In the genomic region with DNA sequence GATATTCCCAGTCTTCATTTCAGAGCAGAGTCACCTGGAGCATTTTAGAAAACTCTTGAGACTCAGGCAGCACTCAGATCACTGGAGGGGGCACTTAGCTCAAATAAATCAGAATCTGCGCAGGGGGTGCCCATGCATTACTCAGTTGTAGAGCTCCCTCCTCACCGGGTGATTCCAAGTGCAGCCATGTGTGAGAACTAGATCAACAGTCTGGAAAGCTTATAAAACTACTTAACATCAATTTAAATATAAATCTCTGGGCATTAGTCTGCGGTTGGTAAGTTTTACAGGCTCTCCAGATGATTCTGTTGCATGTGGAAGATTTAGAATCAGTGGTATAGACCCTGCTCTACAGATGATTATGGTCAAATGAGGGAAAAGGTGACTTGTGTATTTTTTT, we compare ENCODE assay signal across 25 cellular contexts.
DNase-seq lines count a peak whose midpoint lies in the region; ATAC-seq and TF ChIP-seq lines count a peak whose summit lies in the region.
"Had no signal": no experiment of that assay in that cellular context is flagged by ENCODE, and none has a peak within 500 bp of the region (broad histone marks: within the 10 kb centered on the region; RNA-seq: fewer than 3 reads in every experiment).

No MANE protein-coding gene starts in this region.

- H3K27me3 ChIP-seq in A673 (replicated peaks; ENCODE audit: insufficient read depth, low read depth, low read length, poor library complexity) (no peaks in the 10 kb centered on the region), ascending aorta (no peaks in the 10 kb centered on the region)
- H3K27me3 ChIP-seq: breast epithelium had no signal

- POLR2A ChIA-PET in A673 (lab: Charles Lee; ENCODE audit: low non-redundant PET) (no interaction called here), HEK293 (lab: Yijun Ruan, JAX) (no interaction called here)

- H3K9me3 ChIP-seq in A673 (ENCODE audit: low read depth, low read length, poor library complexity, severe bottlenecking) (no peaks in the 10 kb centered on the region), HEK293 (ENCODE audit: control insufficient read depth, insufficient read depth, low read depth, low read length) (no peaks in the 10 kb centered on the region), ascending aorta (no peaks in the 10 kb centered on the region)
- H3K9me3 ChIP-seq: breast epithelium, psoas muscle had no signal

- H3K4me3 ChIP-seq in A673 (ENCODE audit: low read depth, low read length, poor library complexity, severe bottlenecking) (no peak overlapping the region), HEK293 (ENCODE audit: low read depth, low read length) (no peak overlapping the region), ascending aorta (no peak overlapping the region)
- H3K4me3 ChIP-seq: breast epithelium, psoas muscle had no signal

- intact Hi-C loops in A673 (cut with micrococcal nuclease; ENCODE audit: unreplicated experiment) (no loop called here), ascending aorta (cut with DNase I) (no loop called here)

- TF ChIP-seq CTCF in A673 (conservative IDR thresholded peaks at IDR 0.05; ENCODE audit: low read depth, low read length) (no peak), HEK293 (tag by site-specific recombination; IDR thresholded peaks at IDR 0.05) (no peak), ascending aorta (IDR thresholded peaks at IDR 0.05) (no peak)

- H3K4me1 ChIP-seq in A673 (ENCODE audit: insufficient read depth, low read length, poor library complexity, severe bottlenecking): no peaks in the 10 kb centered on the region
- no peaks in the 10 kb centered on the region for H3K4me1 ChIP-seq in HEK293 (ENCODE audit: control insufficient read depth, insufficient read depth, low read length)
- no peaks in the 10 kb centered on the region for H3K4me1 ChIP-seq in ascending aorta
- H3K4me1 ChIP-seq: breast epithelium, psoas muscle had no signal

- no TSS peak for BruUV-seq in A673 (replicated peaks; lab: Mats Ljungman, UMichigan)

- H3K36me3 ChIP-seq in A673 (ENCODE audit: insufficient read depth, low read length, poor library complexity, severe bottlenecking) (no peaks in the 10 kb centered on the region), HEK293 (ENCODE audit: control insufficient read depth in 2 of 2, insufficient read depth in 1 of 2, low read length in 2 of 2) (no peaks in the 10 kb centered on the region), ascending aorta (no peaks in the 10 kb centered on the region)
- H3K36me3 ChIP-seq: breast epithelium had no signal

- DNase-seq in A673 (ENCODE audit: low spot score): peak; percentile 1
- DNase-seq in NCI-H510A (lab: John Stamatoyannopoulos, UW): peak; percentile 57
- peak; percentile 52 for DNase-seq in kidney tubule cell (ENCODE audit: low spot score)
- no peak for DNase-seq in ascending aorta (ENCODE audit: low spot score in 2 of 2)
- DNase-seq: activated CD4-positive, alpha-beta memory T cell treated with anti-CD3 and anti-CD28 coated beads for 36 hours; activated CD4-positive, CD25-positive, alpha-beta regulatory T cell treated with anti-CD3 and anti-CD28 coated beads, Interleukin-2, amount 50 U/mL, for 72 hours; activated CD8-positive, alpha-beta memory T cell treated with anti-CD3 and anti-CD28 coated beads, Interleukin-2, amount 50 U/mL, for 48 hours; activated naive CD4-positive, alpha-beta T cell treated with anti-CD3 and anti-CD28 coated beads, Interleukin-2, amount 50 U/mL, for 16 hours; amygdala; H9; KG1; MM.1S; naive thymus-derived CD8-positive, alpha-beta T cell; NCI-H1930; NCI-H748 treated with DMSO at 0.1 percent for 48 hours; occipital lobe; psoas muscle; stimulated activated naive CD8-positive, alpha-beta T cell treated with anti-CD3 and anti-CD28 coated beads, Interleukin-15, Interleukin-2, amounts not matched to agents 100 U/mL and 50 U/mL, for 24 hours; T-helper 1 cell had no signal

- H3K27ac ChIP-seq in A673 (ENCODE audit: low read depth, low read length, poor library complexity, severe bottlenecking) (no peak overlapping the region), HEK293 (ENCODE audit: extremely low read depth, low read depth, low read length) (no peak overlapping the region), ascending aorta (no peak overlapping the region)
- H3K27ac ChIP-seq: breast epithelium, psoas muscle, RWPE1 had no signal

- no peak for ATAC-seq in activated CD4-positive, CD25-positive, alpha-beta regulatory T cell treated with anti-CD3 and anti-CD28 coated beads, Interleukin-2, amount 50 U/mL, for 24 hours
- ATAC-seq in HG02840 (IDR thresholded peaks at IDR 0.05; ENCODE audit: low FRiP score, unreplicated experiment) (no peak), GM21367 (IDR thresholded peaks at IDR 0.05; ENCODE audit: unreplicated experiment) (no peak)
- ATAC-seq: naive thymus-derived CD8-positive, alpha-beta T cell; psoas muscle; stimulated activated naive CD8-positive, alpha-beta T cell treated with anti-CD3 and anti-CD28 coated beads, Interleukin-15, Interleukin-2, amounts not matched to agents 100 U/mL and 50 U/mL, for 24 hours had no signal

- CTCF ChIA-PET in A673 (lab: Charles Lee) (no interaction called here), HEK293 (lab: Yijun Ruan, JAX) (no interaction called here)

TF ChIP-seq in HEK293, 187 proteins besides CTCF, POLR2A, EP300 and RAD21 (continues in another document):
- TF ChIP-seq ZEB2 (tag by site-specific recombination; IDR thresholded peaks at IDR 0.05) (no peak), SCRT1 (tag by site-specific recombination; IDR thresholded peaks at IDR 0.05; ENCODE audit: borderline replicate concordance) (peak; percentile 50; the same call in 1 of the 2 replicates), ZIC2 (tag by site-specific recombination; IDR thresholded peaks at IDR 0.05) (peak; percentile 82), KLF9 (tag by site-specific recombination; IDR thresholded peaks at IDR 0.05; ENCODE audit: low read depth) (no peak), PRDM1 (tag by site-specific recombination; IDR thresholded peaks at IDR 0.05) (no peak), SP3 (tag by site-specific recombination; IDR thresholded peaks at IDR 0.05) (no peak), ZNF585B (tag by site-specific recombination; IDR thresholded peaks at IDR 0.05) (no peak), SP7 (tag by site-specific recombination; IDR thresholded peaks at IDR 0.05) (no peak), ZNF561 (tag by site-specific recombination; IDR thresholded peaks at IDR 0.05; ENCODE audit: borderline replicate concordance) (peak; percentile 67; the same call in 1 of the 2 replicates), ZBTB21 (tag by site-specific recombination; IDR thresholded peaks at IDR 0.05) (no peak), ZNF248 (tag by site-specific recombination; IDR thresholded peaks at IDR 0.05) (no peak)
- TF ChIP-seq, protein P1, sequence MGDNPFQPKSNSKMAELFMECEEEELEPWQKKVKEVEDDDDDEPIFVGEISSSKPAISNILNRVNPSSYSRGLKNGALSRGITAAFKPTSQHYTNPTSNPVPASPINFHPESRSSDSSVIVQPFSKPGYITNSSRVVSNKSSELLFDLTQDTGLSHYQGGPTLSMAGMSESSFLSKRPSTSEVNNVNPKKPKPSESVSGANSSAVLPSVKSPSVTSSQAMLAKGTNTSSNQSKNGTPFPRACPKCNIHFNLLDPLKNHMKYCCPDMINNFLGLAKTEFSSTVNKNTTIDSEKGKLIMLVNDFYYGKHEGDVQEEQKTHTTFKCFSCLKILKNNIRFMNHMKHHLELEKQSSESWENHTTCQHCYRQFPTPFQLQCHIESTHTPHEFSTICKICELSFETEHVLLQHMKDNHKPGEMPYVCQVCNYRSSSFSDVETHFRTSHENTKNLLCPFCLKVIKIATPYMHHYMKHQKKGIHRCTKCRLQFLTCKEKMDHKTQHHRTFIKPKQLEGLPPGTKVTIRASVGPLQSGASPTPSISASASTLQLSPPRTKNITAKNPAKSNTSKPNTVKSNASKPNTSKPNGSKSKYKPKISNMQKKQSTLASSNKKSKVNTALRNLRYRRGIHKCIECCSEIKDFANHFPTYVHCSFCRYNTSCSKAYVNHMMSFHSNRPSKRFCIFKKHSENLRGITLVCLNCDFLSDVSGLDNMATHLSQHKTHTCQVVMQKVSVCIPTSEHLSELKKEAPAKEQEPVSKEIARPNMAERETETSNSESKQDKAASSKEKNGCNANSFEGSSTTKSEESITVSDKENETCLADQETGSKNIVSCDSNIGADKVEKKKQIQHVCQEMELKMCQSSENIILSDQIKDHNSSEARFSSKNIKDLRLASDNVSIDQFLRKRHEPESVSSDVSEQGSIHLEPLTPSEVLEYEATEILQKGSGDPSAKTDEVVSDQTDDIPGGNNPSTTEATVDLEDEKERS (tag by site-specific recombination; IDR thresholded peaks at IDR 0.05): no peak
- TF ChIP-seq, protein P2, sequence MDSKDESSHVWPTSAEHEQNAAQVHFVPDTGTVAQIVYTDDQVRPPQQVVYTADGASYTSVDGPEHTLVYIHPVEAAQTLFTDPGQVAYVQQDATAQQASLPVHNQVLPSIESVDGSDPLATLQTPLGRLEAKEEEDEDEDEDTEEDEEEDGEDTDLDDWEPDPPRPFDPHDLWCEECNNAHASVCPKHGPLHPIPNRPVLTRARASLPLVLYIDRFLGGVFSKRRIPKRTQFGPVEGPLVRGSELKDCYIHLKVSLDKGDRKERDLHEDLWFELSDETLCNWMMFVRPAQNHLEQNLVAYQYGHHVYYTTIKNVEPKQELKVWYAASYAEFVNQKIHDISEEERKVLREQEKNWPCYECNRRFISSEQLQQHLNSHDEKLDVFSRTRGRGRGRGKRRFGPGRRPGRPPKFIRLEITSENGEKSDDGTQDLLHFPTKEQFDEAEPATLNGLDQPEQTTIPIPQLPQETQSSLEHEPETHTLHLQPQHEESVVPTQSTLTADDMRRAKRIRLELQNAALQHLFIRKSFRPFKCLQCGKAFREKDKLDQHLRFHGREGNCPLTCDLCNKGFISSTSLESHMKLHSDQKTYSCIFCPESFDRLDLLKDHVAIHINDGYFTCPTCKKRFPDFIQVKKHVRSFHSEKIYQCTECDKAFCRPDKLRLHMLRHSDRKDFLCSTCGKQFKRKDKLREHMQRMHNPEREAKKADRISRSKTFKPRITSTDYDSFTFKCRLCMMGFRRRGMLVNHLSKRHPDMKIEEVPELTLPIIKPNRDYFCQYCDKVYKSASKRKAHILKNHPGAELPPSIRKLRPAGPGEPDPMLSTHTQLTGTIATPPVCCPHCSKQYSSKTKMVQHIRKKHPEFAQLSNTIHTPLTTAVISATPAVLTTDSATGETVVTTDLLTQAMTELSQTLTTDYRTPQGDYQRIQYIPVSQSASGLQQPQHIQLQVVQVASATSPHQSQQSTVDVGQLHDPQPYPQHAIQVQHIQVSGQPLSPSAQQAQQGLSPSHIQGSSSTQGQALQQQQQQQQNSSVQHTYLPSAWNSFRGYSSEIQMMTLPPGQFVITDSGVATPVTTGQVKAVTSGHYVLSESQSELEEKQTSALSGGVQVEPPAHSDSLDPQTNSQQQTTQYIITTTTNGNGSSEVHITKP (tag by site-specific recombination; IDR thresholded peaks at IDR 0.05): peak; percentile 54

Comparison
In these comparisons a context has a peak if more than half of its experiments do, and no peak if none do; other contexts are left out.
1. DNase-seq: peak in A673 (single experiment), NCI-H510A (single experiment) and kidney tubule cell (single experiment); none in ascending aorta (0 of 2).